Comparison of ENCODE assay signal across 1 cellular context in genomic region chr11:18236664-18237356, GRCh38.
A peak's percentile ranks its signal among the peaks of the same experiment; 100 is the strongest.
TF ChIP-seq lines count a peak whose summit lies in the region.

A gene with protein sequence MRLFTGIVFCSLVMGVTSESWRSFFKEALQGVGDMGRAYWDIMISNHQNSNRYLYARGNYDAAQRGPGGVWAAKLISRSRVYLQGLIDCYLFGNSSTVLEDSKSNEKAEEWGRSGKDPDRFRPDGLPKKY (minus strand): TSS chr11:18236802. CDS start chr11:18235926, 876 bp downstream.

TF ChIP-seq in HepG2, 621 proteins besides CTCF, POLR2A, EP300 and RAD21 (continued from another document):
- TF ChIP-seq ZNF224 (CRISPR knock-in tag; IDR thresholded peaks at IDR 0.05) = no peak
- TF ChIP-seq ARID5B (CRISPR knock-in tag; IDR thresholded peaks at IDR 0.05) = peak; percentile 90
- 0 out of 2 replicates have a peak, but pooled peaks have one; percentile 36 for TF ChIP-seq YEATS4 (CRISPR knock-in tag; IDR thresholded peaks at IDR 0.05; ENCODE audit: borderline replicate concordance)
- peak; percentile 71; the same call in 1 of the 2 replicates for TF ChIP-seq SOX5 (CRISPR knock-in tag; IDR thresholded peaks at IDR 0.05; ENCODE audit: borderline replicate concordance)
- peak; percentile 67 for TF ChIP-seq MIXL1 (CRISPR knock-in tag; IDR thresholded peaks at IDR 0.05)
- 0 out of 2 replicates have a peak, but pooled peaks have one; percentile 21 for TF ChIP-seq ZFP1 (CRISPR knock-in tag; IDR thresholded peaks at IDR 0.05)
- TF ChIP-seq ZBTB25 (CRISPR knock-in tag; IDR thresholded peaks at IDR 0.05) = 0 out of 2 replicates have a peak, but pooled peaks have one; percentile 49
- TF ChIP-seq TCF7 (IDR thresholded peaks at IDR 0.05; ENCODE audit: low read depth) = peak; percentile 36; the same call in 1 of the 2 replicates
- TF ChIP-seq HDAC6 (IDR thresholded peaks at IDR 0.05; ENCODE audit: low read depth, low read length) = no peak
- TF ChIP-seq FOXA1 (IDR thresholded peaks at IDR 0.05) = no peak
- 0 out of 2 replicates have a peak, but pooled peaks have one; percentile 7 for TF ChIP-seq FOXA1 (CRISPR knock-in tag; IDR thresholded peaks at IDR 0.05)
- TF ChIP-seq ATAD3A (CRISPR knock-in tag; IDR thresholded peaks at IDR 0.05) = no peak
- TF ChIP-seq, protein P1, sequence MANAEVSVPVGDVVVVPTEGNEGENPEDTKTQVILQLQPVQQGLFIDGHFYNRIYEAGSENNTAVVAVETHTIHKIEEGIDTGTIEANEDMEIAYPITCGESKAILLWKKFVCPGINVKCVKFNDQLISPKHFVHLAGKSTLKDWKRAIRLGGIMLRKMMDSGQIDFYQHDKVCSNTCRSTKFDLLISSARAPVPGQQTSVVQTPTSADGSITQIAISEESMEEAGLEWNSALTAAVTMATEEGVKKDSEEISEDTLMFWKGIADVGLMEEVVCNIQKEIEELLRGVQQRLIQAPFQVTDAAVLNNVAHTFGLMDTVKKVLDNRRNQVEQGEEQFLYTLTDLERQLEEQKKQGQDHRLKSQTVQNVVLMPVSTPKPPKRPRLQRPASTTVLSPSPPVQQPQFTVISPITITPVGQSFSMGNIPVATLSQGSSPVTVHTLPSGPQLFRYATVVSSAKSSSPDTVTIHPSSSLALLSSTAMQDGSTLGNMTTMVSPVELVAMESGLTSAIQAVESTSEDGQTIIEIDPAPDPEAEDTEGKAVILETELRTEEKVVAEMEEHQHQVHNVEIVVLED (CRISPR knock-in tag; IDR thresholded peaks at IDR 0.05; ENCODE audit: borderline replicate concordance) = peak; percentile 14; the same call in 1 of the 2 replicates
- peak in 1 of 2 experiments; percentile 61; a peak in 2 of 4 replicates for TF ChIP-seq ATF4 (CRISPR knock-in tag; IDR thresholded peaks at IDR 0.05)
- TF ChIP-seq SPEN (CRISPR knock-in tag; IDR thresholded peaks at IDR 0.05; ENCODE audit: low read depth) = no peak
- peak; percentile 60; the same call in 1 of the 2 replicates for TF ChIP-seq CREM (IDR thresholded peaks at IDR 0.05)
- no peak for TF ChIP-seq CREM (CRISPR knock-in tag; IDR thresholded peaks at IDR 0.05)
- TF ChIP-seq FOXM1 (CRISPR knock-in tag; IDR thresholded peaks at IDR 0.05) = no peak
- TF ChIP-seq ETV5 (CRISPR knock-in tag; IDR thresholded peaks at IDR 0.05; ENCODE audit: borderline replicate concordance) = peak; percentile 68; the same call in 1 of the 2 replicates
- TF ChIP-seq TOPORS (CRISPR knock-in tag; IDR thresholded peaks at IDR 0.05) = no peak
- TF ChIP-seq, protein P2, sequence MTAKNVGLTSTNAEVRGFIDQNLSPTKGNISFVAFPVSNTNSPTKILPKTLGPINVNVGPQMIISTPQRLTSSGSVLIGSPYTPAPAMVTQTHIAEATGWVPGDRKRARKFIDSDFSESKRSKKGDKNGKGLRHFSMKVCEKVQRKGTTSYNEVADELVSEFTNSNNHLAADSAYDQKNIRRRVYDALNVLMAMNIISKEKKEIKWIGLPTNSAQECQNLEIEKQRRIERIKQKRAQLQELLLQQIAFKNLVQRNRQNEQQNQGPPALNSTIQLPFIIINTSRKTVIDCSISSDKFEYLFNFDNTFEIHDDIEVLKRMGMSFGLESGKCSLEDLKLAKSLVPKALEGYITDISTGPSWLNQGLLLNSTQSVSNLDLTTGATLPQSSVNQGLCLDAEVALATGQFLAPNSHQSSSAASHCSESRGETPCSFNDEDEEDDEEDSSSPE (CRISPR knock-in tag; IDR thresholded peaks at IDR 0.05) = 0 out of 2 replicates have a peak, but pooled peaks have one; percentile 24
- no peak for TF ChIP-seq ZNF205 (CRISPR knock-in tag; IDR thresholded peaks at IDR 0.05)
- no peak for TF ChIP-seq XRCC5 (optimal IDR thresholded peaks at IDR 0.05; ENCODE audit: low read length)
- no peak for TF ChIP-seq ZNF556 (CRISPR knock-in tag; IDR thresholded peaks at IDR 0.05; ENCODE audit: borderline replicate concordance)
- TF ChIP-seq NCOR1 (IDR thresholded peaks at IDR 0.05; ENCODE audit: borderline replicate concordance, low read length) = 0 out of 2 replicates have a peak, but pooled peaks have one; percentile 17
- TF ChIP-seq, protein P3, sequence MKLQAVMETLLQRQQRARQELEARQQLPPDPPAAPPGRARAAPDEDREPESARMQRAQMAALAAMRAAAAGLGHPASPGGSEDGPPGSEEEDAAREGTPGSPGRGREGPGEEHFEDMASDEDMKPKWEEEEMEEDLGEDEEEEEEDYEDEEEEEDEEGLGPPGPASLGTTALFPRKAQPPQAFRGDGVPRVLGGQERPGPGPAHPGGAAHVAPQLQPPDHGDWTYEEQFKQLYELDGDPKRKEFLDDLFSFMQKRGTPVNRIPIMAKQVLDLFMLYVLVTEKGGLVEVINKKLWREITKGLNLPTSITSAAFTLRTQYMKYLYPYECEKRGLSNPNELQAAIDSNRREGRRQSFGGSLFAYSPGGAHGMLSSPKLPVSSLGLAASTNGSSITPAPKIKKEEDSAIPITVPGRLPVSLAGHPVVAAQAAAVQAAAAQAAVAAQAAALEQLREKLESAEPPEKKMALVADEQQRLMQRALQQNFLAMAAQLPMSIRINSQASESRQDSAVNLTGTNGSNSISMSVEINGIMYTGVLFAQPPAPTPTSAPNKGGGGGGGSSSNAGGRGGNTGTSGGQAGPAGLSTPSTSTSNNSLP (IDR thresholded peaks at IDR 0.05; ENCODE audit: low read depth, low read length) = 0 out of 2 replicates have a peak, but pooled peaks have one; percentile 11
- 0 out of 2 replicates have a peak, but pooled peaks have one; percentile 23 for TF ChIP-seq ZNF24 (IDR thresholded peaks at IDR 0.05)
- peak; percentile 41; the same call in 1 of the 2 replicates for TF ChIP-seq TAF1 (CRISPR knock-in tag; IDR thresholded peaks at IDR 0.05)
